In the genomic region with DNA sequence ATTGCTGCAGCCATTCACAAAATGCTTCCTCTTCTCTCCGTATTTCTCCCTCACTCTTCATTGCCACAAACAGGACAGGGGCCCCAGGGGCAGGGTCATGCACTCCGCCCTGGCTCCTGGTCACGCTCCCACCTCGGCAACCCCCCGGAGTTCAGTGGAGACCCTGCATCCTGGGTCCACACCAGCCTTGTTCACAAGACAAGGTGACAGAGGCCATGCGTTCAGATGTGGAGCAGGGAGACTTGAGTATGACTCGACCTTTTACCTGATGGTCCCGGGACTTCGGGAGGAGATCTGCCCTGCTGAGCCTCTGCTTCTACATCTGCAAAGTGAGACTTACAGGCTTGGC, we compare ENCODE assay signal across 11 cellular contexts. TPM values are rescaled to one million over a fixed set of nuclear protein-coding genes. Genes with fewer than 3 reads are reported as not detected.
DNase-seq lines count a peak whose midpoint lies in the region; ATAC-seq and FAIRE-seq lines count a peak whose summit lies in the region.
"Had no signal": no experiment of that assay in that cellular context is flagged by ENCODE, and none has a peak within 500 bp of the region (broad histone marks: within the 10 kb centered on the region; RNA-seq: fewer than 3 reads in every experiment).

No MANE protein-coding gene starts in this region.

- no peak for ATAC-seq in activated naive CD8-positive, alpha-beta T cell treated with anti-CD3 and anti-CD28 coated beads, Interleukin-2, amount 10 ng/mL, durations not matched to agents 7 days and 5 days (ENCODE audit: low read depth)
- ATAC-seq in naive B cell (ENCODE audit: low read depth in 2 of 2) (no peak), GM19397 (IDR thresholded peaks at IDR 0.05; ENCODE audit: unreplicated experiment) (no peak)

- H3K4me1 Mint-ChIP-seq in activated naive CD8-positive, alpha-beta T cell treated with anti-CD3 and anti-CD28 coated beads, Interleukin-2, amount 10 ng/mL, durations not matched to agents 7 days and 5 days = peaks cover 10% of the 10 kb centered on the region
- peaks cover 4 to 22% (median 14%) of the 10 kb centered on the region in 3 donors for H3K4me1 Mint-ChIP-seq in naive B cell

- 46 to 50% (median 49%) methylated on average over 9 of the region's 9 CpGs for WGBS in small intestine, 3 donors

- H3K27ac Mint-ChIP-seq in activated naive CD8-positive, alpha-beta T cell treated with anti-CD3 and anti-CD28 coated beads, Interleukin-2, amount 10 ng/mL, durations not matched to agents 7 days and 5 days = no peak overlapping the region
- peak overlapping the region in 2 of 6 donors; percentile 24 to 37 for H3K27ac Mint-ChIP-seq in naive B cell

- POLR2A ChIA-PET in activated naive CD8-positive, alpha-beta T cell treated with anti-CD3 and anti-CD28 coated beads, Interleukin-2, amount 10 ng/mL, durations not matched to agents 7 days and 5 days (lab: Charles Lee) = no interaction called here

- H2AFZ ChIP-seq in ACC112 (ENCODE audit: low read length, unreplicated experiment) = peak overlapping the region; percentile 59

- no peak for FAIRE-seq in small intestine (lab: Jason Lieb, UNC)
- FAIRE-seq: pancreas had no signal

- H3K36me3 ChIP-seq in ACC112 (ENCODE audit: insufficient read depth, low read length) = no peaks in the 10 kb centered on the region
- no peaks in the 10 kb centered on the region for H3K36me3 ChIP-seq in HUES6 (ENCODE audit: control insufficient read depth, insufficient read depth, low read length)
- no peaks in the 10 kb centered on the region for H3K36me3 ChIP-seq in small intestine (ENCODE audit: control insufficient read depth in 2 of 2, insufficient read depth in 2 of 2, low read length in 2 of 2)
- H3K36me3 ChIP-seq: pancreas had no signal

- H3K4me3 Mint-ChIP-seq in activated naive CD8-positive, alpha-beta T cell treated with anti-CD3 and anti-CD28 coated beads, Interleukin-2, amount 10 ng/mL, durations not matched to agents 7 days and 5 days = peak overlapping the region; percentile 70
- peak overlapping the region in 6 of 8 donors; percentile 47 to 67 (median 58) for H3K4me3 Mint-ChIP-seq in naive B cell

- H3K27me3 ChIP-seq in ACC112 (ENCODE audit: insufficient read depth, low read length) (peaks cover 11% of the 10 kb centered on the region; the same call in 1 of the 2 replicates), HUES6 (ENCODE audit: control insufficient read depth, insufficient read depth, low read length) (peaks cover 46% of the 10 kb centered on the region), small intestine (ENCODE audit: control insufficient read depth in 2 of 2, insufficient read depth in 2 of 2, low read length in 2 of 2) (no peaks in the 10 kb centered on the region)
- H3K27me3 ChIP-seq: pancreas had no signal

- no peaks in the 10 kb centered on the region for H3K9me3 Mint-ChIP-seq in activated naive CD8-positive, alpha-beta T cell treated with anti-CD3 and anti-CD28 coated beads, Interleukin-2, amount 10 ng/mL, durations not matched to agents 7 days and 5 days
- no peaks in the 10 kb centered on the region for H3K9me3 Mint-ChIP-seq in naive B cell

- DNase-seq in activated naive CD8-positive, alpha-beta T cell treated with anti-CD3 and anti-CD28 coated beads, Interleukin-2, amount 10 ng/mL, durations not matched to agents 7 days and 5 days = no peak
- DNase-seq in naive B cell (no peak), activated gamma-delta T cell (lab: John Stamatoyannopoulos, UW) (no peak), small intestine (no peak), NCI-H2196 (lab: John Stamatoyannopoulos, UW; ENCODE audit: unreplicated experiment) (no peak)

- H3K9me3 ChIP-seq in HUES6 (ENCODE audit: control insufficient read depth, insufficient read depth, low read depth, low read length) = peaks cover 5% of the 10 kb centered on the region
- H3K9me3 ChIP-seq in small intestine (ENCODE audit: control insufficient read depth, low read depth) = no peaks in the 10 kb centered on the region
- H3K9me3 ChIP-seq: pancreas had no signal

- no peaks in the 10 kb centered on the region for H3K79me2 ChIP-seq in ACC112 (ENCODE audit: control insufficient read depth, insufficient read depth, low read length, unreplicated experiment)

- H3K36me3 Mint-ChIP-seq in activated naive CD8-positive, alpha-beta T cell treated with anti-CD3 and anti-CD28 coated beads, Interleukin-2, amount 10 ng/mL, durations not matched to agents 7 days and 5 days = no peaks in the 10 kb centered on the region
- no peaks in the 10 kb centered on the region for H3K36me3 Mint-ChIP-seq in naive B cell

- H3K4me1 ChIP-seq in ACC112 (ENCODE audit: control insufficient read depth, insufficient read depth, low read length, unreplicated experiment) = peaks cover 4% of the 10 kb centered on the region
- H3K4me1 ChIP-seq in HUES6 (ENCODE audit: control insufficient read depth, insufficient read depth, low read length) = peaks cover 19% of the 10 kb centered on the region
- H3K4me1 ChIP-seq in small intestine (ENCODE audit: control insufficient read depth in 2 of 2, insufficient read depth in 1 of 2, low read depth in 1 of 2, low read length in 1 of 2) = no peaks in the 10 kb centered on the region

- H3K4me3 ChIP-seq in ACC112 (ENCODE audit: low read depth, low read length) (peak overlapping the region; percentile 63; the same call in 1 of the 2 replicates), HUES6 (ENCODE audit: low read depth, low read length) (peak overlapping the region; percentile 63), small intestine (ENCODE audit: low read depth in 1 of 2, low read length in 2 of 2) (no peak overlapping the region)

- peak overlapping the region; percentile 37 for H3K9ac ChIP-seq in HUES6 (ENCODE audit: low read length)

- H3K27ac ChIP-seq in ACC112 (ENCODE audit: low read depth, low read length) (no peak overlapping the region), HUES6 (ENCODE audit: low read depth, low read length) (no peak overlapping the region), small intestine (ENCODE audit: low read depth in 1 of 2, low read length in 1 of 2) (no peak overlapping the region)
- H3K27ac ChIP-seq: pancreas had no signal

- peaks cover 11% of the 10 kb centered on the region for H3K27me3 Mint-ChIP-seq in activated naive CD8-positive, alpha-beta T cell treated with anti-CD3 and anti-CD28 coated beads, Interleukin-2, amount 10 ng/mL, durations not matched to agents 7 days and 5 days
- peaks cover 19 to 68% (median 61%) of the 10 kb centered on the region in 3 donors for H3K27me3 Mint-ChIP-seq in naive B cell

RNA-seq across cellular contexts. Expression of gene ANKRD60, which starts 49.4 kb away (rescaled TPM):
- not detected for total RNA-seq in activated naive CD8-positive, alpha-beta T cell treated with anti-CD3 and anti-CD28 coated beads, Interleukin-2, amount 10 ng/mL, durations not matched to agents 7 days and 5 days
- polyA plus RNA-seq in naive B cell (ENCODE audit: low read depth in 6 of 6) (under 1 TPM in 1 of 6 donors, not detected in 5; 0.36 TPM), small intestine (not detected)
- total RNA-seq: glomerular endothelial cell, H4, pancreas had no signal
- polyA plus RNA-seq: pancreas had no signal

Comparison
In these comparisons a context has a peak if more than half of its experiments do, and no peak if none do; other contexts are left out.
1. H3K4me3 ChIP-seq: peak in ACC112 (single experiment) and HUES6 (single experiment); none in small intestine (0 of 2).